In genomic region chr2:70094171-70094977, GRCh38 we compare ENCODE assay signal across 2 cellular contexts.
TF ChIP-seq lines count a peak whose summit lies in the region.

No MANE protein-coding gene starts in this region.

TF ChIP-seq in A549, 52 proteins besides CTCF, POLR2A, EP300 and RAD21:
- TF ChIP-seq HES2 (IDR thresholded peaks at IDR 0.05) (no peak), FOSB (CRISPR knock-in tag; IDR thresholded peaks at IDR 0.05) (no peak), CHD4 (IDR thresholded peaks at IDR 0.05; ENCODE audit: borderline replicate concordance) (no peak), CHD2 (IDR thresholded peaks at IDR 0.05; ENCODE audit: low read length, partially characterized antibody) (no peak), USF2 (IDR thresholded peaks at IDR 0.05) (no peak)

TF ChIP-seq in SK-N-SH, 30 proteins besides CTCF, POLR2A, EP300 and RAD21:
- TF ChIP-seq REST (IDR thresholded peaks at IDR 0.05; ENCODE audit: low read depth, low read length) (no peak), RCOR1 (IDR thresholded peaks at IDR 0.05; ENCODE audit: low read length) (no peak), FOXM1 (IDR thresholded peaks at IDR 0.05; ENCODE audit: low read depth) (no peak), NRF1 (IDR thresholded peaks at IDR 0.05; ENCODE audit: low read depth, low read length) (no peak), MXI1 (IDR thresholded peaks at IDR 0.05; ENCODE audit: low read depth, low read length) (no peak), RFX5 (IDR thresholded peaks at IDR 0.05; ENCODE audit: low read length) (no peak), ELF1 (IDR thresholded peaks at IDR 0.05) (no peak), EZH2phosphoT487 (IDR thresholded peaks at IDR 0.05; ENCODE audit: borderline replicate concordance, low read depth) (no peak)
TF ChIP-seq in SK-N-SH: peak in this region for 0.
